1 cellular context compared by ENCODE assay signal in the genomic region with DNA sequence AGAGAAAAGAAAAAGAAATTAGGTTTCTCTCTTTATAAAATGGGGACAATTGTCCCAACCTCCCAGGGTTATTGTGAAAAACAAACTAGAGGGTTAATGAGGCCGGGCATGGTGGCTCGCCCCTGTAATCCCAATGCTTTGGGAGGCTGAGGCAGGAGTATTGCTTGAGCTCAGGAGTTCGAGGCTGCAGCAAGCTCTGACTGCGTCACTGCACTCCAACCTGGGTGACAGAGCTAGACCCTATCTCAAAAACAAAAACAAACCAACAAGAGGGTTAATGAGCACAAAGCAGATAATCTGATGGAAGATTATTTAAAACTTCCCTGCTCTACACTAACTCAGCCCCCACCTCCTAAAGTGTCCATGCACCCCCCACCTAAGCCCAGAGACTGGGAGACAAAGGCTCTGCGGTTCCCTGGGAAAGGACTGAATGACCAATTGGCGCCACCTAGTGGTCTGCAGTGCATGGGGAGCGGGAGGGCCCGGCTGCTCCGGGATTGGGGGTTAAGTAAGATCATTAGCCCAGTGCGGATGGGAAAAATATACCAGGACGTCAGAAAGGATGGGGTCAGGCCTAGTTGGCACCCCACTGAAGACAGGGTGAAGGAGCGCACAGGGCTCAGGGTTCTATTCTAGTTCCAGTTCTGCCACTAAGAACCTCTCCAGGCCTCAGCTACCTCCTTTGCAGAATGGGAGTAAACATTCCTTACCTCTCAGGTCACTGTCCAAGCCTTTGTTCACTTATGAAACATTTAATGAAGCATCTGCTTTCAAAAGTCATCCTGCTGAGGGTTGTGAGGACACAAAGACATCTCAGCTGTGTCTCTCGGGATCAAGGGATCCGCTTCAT.
TF ChIP-seq lines count a peak whose summit lies in the region.

No MANE protein-coding gene starts in this region.

TF ChIP-seq in HepG2, 621 proteins besides CTCF, POLR2A, EP300 and RAD21 (continues in another document):
- TF ChIP-seq KDM1A (CRISPR knock-in tag; IDR thresholded peaks at IDR 0.05) (no peak), ZNF335 (CRISPR knock-in tag; IDR thresholded peaks at IDR 0.05) (no peak), ZNF224 (CRISPR knock-in tag; IDR thresholded peaks at IDR 0.05) (no peak), ZNF331 (CRISPR knock-in tag; IDR thresholded peaks at IDR 0.05) (0 out of 2 replicates have a peak, but pooled peaks have one; percentile 27), ZMYM4 (CRISPR knock-in tag; IDR thresholded peaks at IDR 0.05) (0 out of 2 replicates have a peak, but pooled peaks have one; percentile 13), ZNF136 (CRISPR knock-in tag; IDR thresholded peaks at IDR 0.05; ENCODE audit: low read depth) (no peak), STAG1 (CRISPR knock-in tag; IDR thresholded peaks at IDR 0.05) (peak; percentile 85), ZNF75D (CRISPR knock-in tag; IDR thresholded peaks at IDR 0.05; ENCODE audit: borderline replicate concordance) (no peak), SMC3 (IDR thresholded peaks at IDR 0.05; ENCODE audit: low read length) (peak; percentile 86), FOXJ3 (CRISPR knock-in tag; IDR thresholded peaks at IDR 0.05; ENCODE audit: borderline replicate concordance) (no peak), CCAR2 (optimal IDR thresholded peaks at IDR 0.05; ENCODE audit: low read depth, low read length) (no peak), MED8 (CRISPR knock-in tag; IDR thresholded peaks at IDR 0.05; ENCODE audit: insufficient replicate concordance) (no peak), MAFF (IDR thresholded peaks at IDR 0.05; ENCODE audit: low read depth, low read length) (no peak), PHB2 (IDR thresholded peaks at IDR 0.05; ENCODE audit: partially characterized antibody) (no peak), CCDC6 (CRISPR knock-in tag; IDR thresholded peaks at IDR 0.05) (no peak), ZNF768 (CRISPR knock-in tag; IDR thresholded peaks at IDR 0.05) (peak; percentile 33; the same call in 1 of the 2 replicates), SETDB1 (CRISPR knock-in tag; IDR thresholded peaks at IDR 0.05; ENCODE audit: borderline replicate concordance) (no peak), ZNF775 (CRISPR knock-in tag; IDR thresholded peaks at IDR 0.05; ENCODE audit: borderline replicate concordance) (no peak), KDM3A (CRISPR knock-in tag; IDR thresholded peaks at IDR 0.05; ENCODE audit: low read depth) (no peak), ATF7 (IDR thresholded peaks at IDR 0.05) (no peak), ATF7 (CRISPR knock-in tag; IDR thresholded peaks at IDR 0.05) (no peak), SALL1 (CRISPR knock-in tag; IDR thresholded peaks at IDR 0.05) (peak; percentile 48; the same call in 1 of the 2 replicates), HHEX (CRISPR knock-in tag; IDR thresholded peaks at IDR 0.05) (no peak), ZNF180 (CRISPR knock-in tag; IDR thresholded peaks at IDR 0.05; ENCODE audit: borderline replicate concordance, low read depth) (no peak), XRCC5 (optimal IDR thresholded peaks at IDR 0.05; ENCODE audit: low read length) (peak; percentile 48)
- TF ChIP-seq, protein P1, sequence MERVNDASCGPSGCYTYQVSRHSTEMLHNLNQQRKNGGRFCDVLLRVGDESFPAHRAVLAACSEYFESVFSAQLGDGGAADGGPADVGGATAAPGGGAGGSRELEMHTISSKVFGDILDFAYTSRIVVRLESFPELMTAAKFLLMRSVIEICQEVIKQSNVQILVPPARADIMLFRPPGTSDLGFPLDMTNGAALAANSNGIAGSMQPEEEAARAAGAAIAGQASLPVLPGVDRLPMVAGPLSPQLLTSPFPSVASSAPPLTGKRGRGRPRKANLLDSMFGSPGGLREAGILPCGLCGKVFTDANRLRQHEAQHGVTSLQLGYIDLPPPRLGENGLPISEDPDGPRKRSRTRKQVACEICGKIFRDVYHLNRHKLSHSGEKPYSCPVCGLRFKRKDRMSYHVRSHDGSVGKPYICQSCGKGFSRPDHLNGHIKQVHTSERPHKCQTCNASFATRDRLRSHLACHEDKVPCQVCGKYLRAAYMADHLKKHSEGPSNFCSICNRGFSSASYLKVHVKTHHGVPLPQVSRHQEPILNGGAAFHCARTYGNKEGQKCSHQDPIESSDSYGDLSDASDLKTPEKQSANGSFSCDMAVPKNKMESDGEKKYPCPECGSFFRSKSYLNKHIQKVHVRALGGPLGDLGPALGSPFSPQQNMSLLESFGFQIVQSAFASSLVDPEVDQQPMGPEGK (CRISPR knock-in tag; IDR thresholded peaks at IDR 0.05), result peak; percentile 66
- TF ChIP-seq, protein P2, sequence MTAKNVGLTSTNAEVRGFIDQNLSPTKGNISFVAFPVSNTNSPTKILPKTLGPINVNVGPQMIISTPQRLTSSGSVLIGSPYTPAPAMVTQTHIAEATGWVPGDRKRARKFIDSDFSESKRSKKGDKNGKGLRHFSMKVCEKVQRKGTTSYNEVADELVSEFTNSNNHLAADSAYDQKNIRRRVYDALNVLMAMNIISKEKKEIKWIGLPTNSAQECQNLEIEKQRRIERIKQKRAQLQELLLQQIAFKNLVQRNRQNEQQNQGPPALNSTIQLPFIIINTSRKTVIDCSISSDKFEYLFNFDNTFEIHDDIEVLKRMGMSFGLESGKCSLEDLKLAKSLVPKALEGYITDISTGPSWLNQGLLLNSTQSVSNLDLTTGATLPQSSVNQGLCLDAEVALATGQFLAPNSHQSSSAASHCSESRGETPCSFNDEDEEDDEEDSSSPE (CRISPR knock-in tag; IDR thresholded peaks at IDR 0.05), result no peak
- TF ChIP-seq, protein P3, sequence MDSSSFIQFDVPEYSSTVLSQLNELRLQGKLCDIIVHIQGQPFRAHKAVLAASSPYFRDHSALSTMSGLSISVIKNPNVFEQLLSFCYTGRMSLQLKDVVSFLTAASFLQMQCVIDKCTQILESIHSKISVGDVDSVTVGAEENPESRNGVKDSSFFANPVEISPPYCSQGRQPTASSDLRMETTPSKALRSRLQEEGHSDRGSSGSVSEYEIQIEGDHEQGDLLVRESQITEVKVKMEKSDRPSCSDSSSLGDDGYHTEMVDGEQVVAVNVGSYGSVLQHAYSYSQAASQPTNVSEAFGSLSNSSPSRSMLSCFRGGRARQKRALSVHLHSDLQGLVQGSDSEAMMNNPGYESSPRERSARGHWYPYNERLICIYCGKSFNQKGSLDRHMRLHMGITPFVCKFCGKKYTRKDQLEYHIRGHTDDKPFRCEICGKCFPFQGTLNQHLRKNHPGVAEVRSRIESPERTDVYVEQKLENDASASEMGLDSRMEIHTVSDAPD (CRISPR knock-in tag; IDR thresholded peaks at IDR 0.05), result no peak
- TF ChIP-seq, protein P4, sequence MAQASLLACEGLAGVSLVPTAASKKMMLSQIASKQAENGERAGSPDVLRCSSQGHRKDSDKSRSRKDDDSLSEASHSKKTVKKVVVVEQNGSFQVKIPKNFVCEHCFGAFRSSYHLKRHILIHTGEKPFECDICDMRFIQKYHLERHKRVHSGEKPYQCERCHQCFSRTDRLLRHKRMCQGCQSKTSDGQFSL (CRISPR knock-in tag; IDR thresholded peaks at IDR 0.05), result peak; percentile 91
- TF ChIP-seq, protein P5, sequence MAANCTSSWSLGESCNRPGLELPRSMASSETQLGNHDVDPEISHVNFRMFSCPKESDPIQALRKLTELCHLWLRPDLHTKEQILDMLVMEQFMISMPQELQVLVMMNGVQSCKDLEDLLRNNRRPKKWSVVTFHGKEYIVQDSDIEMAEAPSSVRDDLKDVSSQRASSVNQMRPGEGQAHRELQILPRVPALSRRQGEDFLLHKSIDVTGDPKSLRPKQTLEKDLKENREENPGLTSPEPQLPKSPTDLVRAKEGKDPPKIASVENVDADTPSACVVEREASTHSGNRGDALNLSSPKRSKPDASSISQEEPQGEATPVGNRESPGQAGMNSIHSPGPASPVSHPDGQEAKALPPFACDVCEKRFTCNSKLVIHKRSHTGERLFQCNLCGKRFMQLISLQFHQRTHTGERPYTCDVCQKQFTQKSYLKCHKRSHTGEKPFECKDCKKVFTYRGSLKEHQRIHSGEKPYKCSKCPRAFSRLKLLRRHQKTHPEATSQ (CRISPR knock-in tag; IDR thresholded peaks at IDR 0.05; ENCODE audit: borderline replicate concordance), result no peak
- TF ChIP-seq, protein P6, sequence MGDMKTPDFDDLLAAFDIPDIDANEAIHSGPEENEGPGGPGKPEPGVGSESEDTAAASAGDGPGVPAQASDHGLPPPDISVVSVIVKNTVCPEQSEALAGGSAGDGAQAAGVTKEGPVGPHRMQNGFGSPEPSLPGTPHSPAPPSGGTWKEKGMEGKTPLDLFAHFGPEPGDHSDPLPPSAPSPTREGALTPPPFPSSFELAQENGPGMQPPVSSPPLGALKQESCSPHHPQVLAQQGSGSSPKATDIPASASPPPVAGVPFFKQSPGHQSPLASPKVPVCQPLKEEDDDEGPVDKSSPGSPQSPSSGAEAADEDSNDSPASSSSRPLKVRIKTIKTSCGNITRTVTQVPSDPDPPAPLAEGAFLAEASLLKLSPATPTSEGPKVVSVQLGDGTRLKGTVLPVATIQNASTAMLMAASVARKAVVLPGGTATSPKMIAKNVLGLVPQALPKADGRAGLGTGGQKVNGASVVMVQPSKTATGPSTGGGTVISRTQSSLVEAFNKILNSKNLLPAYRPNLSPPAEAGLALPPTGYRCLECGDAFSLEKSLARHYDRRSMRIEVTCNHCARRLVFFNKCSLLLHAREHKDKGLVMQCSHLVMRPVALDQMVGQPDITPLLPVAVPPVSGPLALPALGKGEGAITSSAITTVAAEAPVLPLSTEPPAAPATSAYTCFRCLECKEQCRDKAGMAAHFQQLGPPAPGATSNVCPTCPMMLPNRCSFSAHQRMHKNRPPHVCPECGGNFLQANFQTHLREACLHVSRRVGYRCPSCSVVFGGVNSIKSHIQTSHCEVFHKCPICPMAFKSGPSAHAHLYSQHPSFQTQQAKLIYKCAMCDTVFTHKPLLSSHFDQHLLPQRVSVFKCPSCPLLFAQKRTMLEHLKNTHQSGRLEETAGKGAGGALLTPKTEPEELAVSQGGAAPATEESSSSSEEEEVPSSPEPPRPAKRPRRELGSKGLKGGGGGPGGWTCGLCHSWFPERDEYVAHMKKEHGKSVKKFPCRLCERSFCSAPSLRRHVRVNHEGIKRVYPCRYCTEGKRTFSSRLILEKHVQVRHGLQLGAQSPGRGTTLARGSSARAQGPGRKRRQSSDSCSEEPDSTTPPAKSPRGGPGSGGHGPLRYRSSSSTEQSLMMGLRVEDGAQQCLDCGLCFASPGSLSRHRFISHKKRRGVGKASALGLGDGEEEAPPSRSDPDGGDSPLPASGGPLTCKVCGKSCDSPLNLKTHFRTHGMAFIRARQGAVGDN (CRISPR knock-in tag; IDR thresholded peaks at IDR 0.05), result 0 out of 2 replicates have a peak, but pooled peaks have one; percentile 13
- TF ChIP-seq, protein P7, sequence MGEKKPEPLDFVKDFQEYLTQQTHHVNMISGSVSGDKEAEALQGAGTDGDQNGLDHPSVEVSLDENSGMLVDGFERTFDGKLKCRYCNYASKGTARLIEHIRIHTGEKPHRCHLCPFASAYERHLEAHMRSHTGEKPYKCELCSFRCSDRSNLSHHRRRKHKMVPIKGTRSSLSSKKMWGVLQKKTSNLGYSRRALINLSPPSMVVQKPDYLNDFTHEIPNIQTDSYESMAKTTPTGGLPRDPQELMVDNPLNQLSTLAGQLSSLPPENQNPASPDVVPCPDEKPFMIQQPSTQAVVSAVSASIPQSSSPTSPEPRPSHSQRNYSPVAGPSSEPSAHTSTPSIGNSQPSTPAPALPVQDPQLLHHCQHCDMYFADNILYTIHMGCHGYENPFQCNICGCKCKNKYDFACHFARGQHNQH (CRISPR knock-in tag; IDR thresholded peaks at IDR 0.05), result 0 out of 2 replicates have a peak, but pooled peaks have one; percentile 28
- TF ChIP-seq, protein P8, sequence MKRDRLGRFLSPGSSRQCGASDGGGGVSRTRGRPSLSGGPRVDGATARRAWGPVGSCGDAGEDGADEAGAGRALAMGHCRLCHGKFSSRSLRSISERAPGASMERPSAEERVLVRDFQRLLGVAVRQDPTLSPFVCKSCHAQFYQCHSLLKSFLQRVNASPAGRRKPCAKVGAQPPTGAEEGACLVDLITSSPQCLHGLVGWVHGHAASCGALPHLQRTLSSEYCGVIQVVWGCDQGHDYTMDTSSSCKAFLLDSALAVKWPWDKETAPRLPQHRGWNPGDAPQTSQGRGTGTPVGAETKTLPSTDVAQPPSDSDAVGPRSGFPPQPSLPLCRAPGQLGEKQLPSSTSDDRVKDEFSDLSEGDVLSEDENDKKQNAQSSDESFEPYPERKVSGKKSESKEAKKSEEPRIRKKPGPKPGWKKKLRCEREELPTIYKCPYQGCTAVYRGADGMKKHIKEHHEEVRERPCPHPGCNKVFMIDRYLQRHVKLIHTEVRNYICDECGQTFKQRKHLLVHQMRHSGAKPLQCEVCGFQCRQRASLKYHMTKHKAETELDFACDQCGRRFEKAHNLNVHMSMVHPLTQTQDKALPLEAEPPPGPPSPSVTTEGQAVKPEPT (CRISPR knock-in tag; IDR thresholded peaks at IDR 0.05; ENCODE audit: low read depth), result no peak
- TF ChIP-seq, protein P9, sequence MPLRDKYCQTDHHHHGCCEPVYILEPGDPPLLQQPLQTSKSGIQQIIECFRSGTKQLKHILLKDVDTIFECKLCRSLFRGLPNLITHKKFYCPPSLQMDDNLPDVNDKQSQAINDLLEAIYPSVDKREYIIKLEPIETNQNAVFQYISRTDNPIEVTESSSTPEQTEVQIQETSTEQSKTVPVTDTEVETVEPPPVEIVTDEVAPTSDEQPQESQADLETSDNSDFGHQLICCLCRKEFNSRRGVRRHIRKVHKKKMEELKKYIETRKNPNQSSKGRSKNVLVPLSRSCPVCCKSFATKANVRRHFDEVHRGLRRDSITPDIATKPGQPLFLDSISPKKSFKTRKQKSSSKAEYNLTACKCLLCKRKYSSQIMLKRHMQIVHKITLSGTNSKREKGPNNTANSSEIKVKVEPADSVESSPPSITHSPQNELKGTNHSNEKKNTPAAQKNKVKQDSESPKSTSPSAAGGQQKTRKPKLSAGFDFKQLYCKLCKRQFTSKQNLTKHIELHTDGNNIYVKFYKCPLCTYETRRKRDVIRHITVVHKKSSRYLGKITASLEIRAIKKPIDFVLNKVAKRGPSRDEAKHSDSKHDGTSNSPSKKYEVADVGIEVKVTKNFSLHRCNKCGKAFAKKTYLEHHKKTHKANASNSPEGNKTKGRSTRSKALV (CRISPR knock-in tag; IDR thresholded peaks at IDR 0.05), result no peak
- TF ChIP-seq, protein P10, sequence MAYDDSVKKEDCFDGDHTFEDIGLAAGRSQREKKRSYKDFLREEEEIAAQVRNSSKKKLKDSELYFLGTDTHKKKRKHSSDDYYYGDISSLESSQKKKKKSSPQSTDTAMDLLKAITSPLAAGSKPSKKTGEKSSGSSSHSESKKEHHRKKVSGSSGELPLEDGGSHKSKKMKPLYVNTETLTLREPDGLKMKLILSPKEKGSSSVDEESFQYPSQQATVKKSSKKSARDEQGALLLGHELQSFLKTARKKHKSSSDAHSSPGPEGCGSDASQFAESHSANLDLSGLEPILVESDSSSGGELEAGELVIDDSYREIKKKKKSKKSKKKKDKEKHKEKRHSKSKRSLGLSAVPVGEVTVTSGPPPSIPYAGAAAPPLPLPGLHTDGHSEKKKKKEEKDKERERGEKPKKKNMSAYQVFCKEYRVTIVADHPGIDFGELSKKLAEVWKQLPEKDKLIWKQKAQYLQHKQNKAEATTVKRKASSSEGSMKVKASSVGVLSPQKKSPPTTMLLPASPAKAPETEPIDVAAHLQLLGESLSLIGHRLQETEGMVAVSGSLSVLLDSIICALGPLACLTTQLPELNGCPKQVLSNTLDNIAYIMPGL (CRISPR knock-in tag; IDR thresholded peaks at IDR 0.05; ENCODE audit: borderline replicate concordance in 1 of 2, low read depth in 1 of 2), result peak in 1 of 2 experiments; percentile 28; a peak in 1 of 4 replicates
- TF ChIP-seq, protein P11, sequence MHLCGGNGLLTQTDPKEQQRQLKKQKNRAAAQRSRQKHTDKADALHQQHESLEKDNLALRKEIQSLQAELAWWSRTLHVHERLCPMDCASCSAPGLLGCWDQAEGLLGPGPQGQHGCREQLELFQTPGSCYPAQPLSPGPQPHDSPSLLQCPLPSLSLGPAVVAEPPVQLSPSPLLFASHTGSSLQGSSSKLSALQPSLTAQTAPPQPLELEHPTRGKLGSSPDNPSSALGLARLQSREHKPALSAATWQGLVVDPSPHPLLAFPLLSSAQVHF (CRISPR knock-in tag; IDR thresholded peaks at IDR 0.05), result no peak
